Comparison of ENCODE assay signal across 12 cellular contexts in the genomic region with DNA sequence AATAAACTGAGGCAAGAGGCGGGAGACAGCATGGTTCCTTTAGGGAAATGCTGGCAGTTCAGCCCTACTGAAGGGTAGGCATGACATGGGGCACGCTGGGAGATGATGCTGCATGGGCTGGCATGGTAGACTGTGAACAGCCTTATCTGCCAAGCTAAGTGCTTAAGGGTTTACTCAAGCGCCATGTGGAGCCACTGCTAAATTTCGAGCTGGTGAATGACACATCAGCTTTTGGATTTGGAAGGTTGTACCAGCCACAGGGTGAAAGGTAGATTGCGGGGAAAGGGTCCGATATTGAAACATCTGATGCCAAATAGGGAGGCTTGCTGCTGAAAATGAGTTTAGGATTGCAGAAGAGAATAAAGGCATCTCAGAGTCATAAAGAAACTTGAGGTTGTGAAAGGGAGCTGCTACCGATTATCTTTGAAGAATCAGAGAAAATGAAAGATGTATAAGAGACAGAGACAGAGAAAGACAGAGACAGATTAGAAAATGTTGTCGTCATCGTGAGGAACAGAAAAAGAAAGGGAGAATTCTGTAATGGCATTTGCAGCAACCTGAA. TPM values are rescaled to one million over a fixed set of nuclear protein-coding genes. Genes with fewer than 3 reads are reported as not detected.
A peak's percentile ranks its signal among the peaks of the same experiment; 100 is the strongest.
DNase-seq lines count a peak whose midpoint lies in the region; ATAC-seq and TF ChIP-seq lines count a peak whose summit lies in the region.
"Had no signal": no experiment of that assay in that cellular context is flagged by ENCODE, and none has a peak within 500 bp of the region (broad histone marks: within the 10 kb centered on the region; RNA-seq: fewer than 3 reads in every experiment).

No MANE protein-coding gene starts in this region.

- no peak for TF ChIP-seq CTCF in GM13976 (IDR thresholded peaks at IDR 0.05; ENCODE audit: borderline replicate concordance, control extremely low read depth, extremely low read depth, insufficient read depth, missing control alignments)

- WGBS in right cardiac atrium, result 74% methylated on average over 9 of the region's 9 CpGs

- peaks cover 29% of the 10 kb centered on the region for H3K36me3 Mint-ChIP-seq in activated CD4-positive, alpha-beta memory T cell treated with anti-CD3 and anti-CD28 coated beads for 36 hours

- POLR2A ChIA-PET in activated CD4-positive, alpha-beta memory T cell treated with anti-CD3 and anti-CD28 coated beads for 36 hours (lab: Charles Lee), result interaction anchor here (0.7 to 1.7 kb wide), 9 partner anchors 9 to 340 kb away, joined by 3 to 9 read pairs (median 5); a partner anchor contains a TSS

- peaks cover 8% of the 10 kb centered on the region for H3K9me3 Mint-ChIP-seq in activated CD4-positive, alpha-beta memory T cell treated with anti-CD3 and anti-CD28 coated beads for 36 hours

- CTCF ChIA-PET in activated CD4-positive, alpha-beta memory T cell treated with anti-CD3 and anti-CD28 coated beads for 36 hours (lab: Charles Lee), result interaction anchor here (1.2 to 1.4 kb wide), 5 partner anchors 9 to 54 kb away, joined by 3 to 8 read pairs (median 4); no protein-coding TSS in a partner anchor

- H3K4me3 ChIP-seq in right cardiac atrium (ENCODE audit: low read length), result no peak overlapping the region

- intact Hi-C loops in activated CD4-positive, alpha-beta memory T cell treated with anti-CD3 and anti-CD28 coated beads for 36 hours (cut with micrococcal nuclease), result loop anchor here (1.0 to 2.0 kb wide), 4 partner anchors 8 to 50 kb away; no protein-coding TSS in a partner anchor
- intact Hi-C loops in right cardiac atrium (cut with DNase I), result no loop called here

- no peak overlapping the region for H3K27ac ChIP-seq in right cardiac atrium (ENCODE audit: low read length)

- no peaks in the 10 kb centered on the region for H3K27me3 Mint-ChIP-seq in activated CD4-positive, alpha-beta memory T cell treated with anti-CD3 and anti-CD28 coated beads for 36 hours

- no peaks in the 10 kb centered on the region for H3K9me3 ChIP-seq in right cardiac atrium (ENCODE audit: control insufficient read depth, low read length)

- peaks cover 89% of the 10 kb centered on the region for H3K4me1 Mint-ChIP-seq in activated CD4-positive, alpha-beta memory T cell treated with anti-CD3 and anti-CD28 coated beads for 36 hours (ENCODE audit: low read depth)

- peak; percentile 59 to 65 for ATAC-seq in right cardiac atrium
- no peak for ATAC-seq in HG02610 (IDR thresholded peaks at IDR 0.05; ENCODE audit: unreplicated experiment)
- no peak for ATAC-seq in GM18520 (IDR thresholded peaks at IDR 0.05; ENCODE audit: unreplicated experiment)
- ATAC-seq: HCT116 had no signal

- H3K27ac Mint-ChIP-seq in activated CD4-positive, alpha-beta memory T cell treated with anti-CD3 and anti-CD28 coated beads for 36 hours, result peak overlapping the region; percentile 81

- in situ Hi-C loops in GM13976 (cut with MboI; ENCODE audit: low sequenced_read_pairs, unreplicated experiment), result no loop called here

- peak; percentile 51 for DNase-seq in activated CD4-positive, alpha-beta T cell treated with anti-CD3 and anti-CD28 coated beads for 48 hours
- no peak for DNase-seq in activated CD4-positive, alpha-beta T cell treated with anti-CD3 and anti-CD28 coated beads for 4 hours
- DNase-seq in GM13976 (ENCODE audit: low spot score) (peak; percentile 54), right cardiac atrium (no peak), hippocampal formation (lab: John Stamatoyannopoulos, UW) (no peak)
- DNase-seq in activated CD4-positive, alpha-beta memory T cell treated with anti-CD3 and anti-CD28 coated beads for 36 hours, result peak; percentile 64
- DNase-seq: NCI-H1092 treated with DMSO at 0.1 percent for 48 hours; NCI-H446 treated with DMSO at 0.1 percent for 48 hours; stimulated activated CD8-positive, alpha-beta memory T cell treated with anti-CD3 and anti-CD28 coated beads, Interleukin-4, amount 100 ng/mL, for 48 hours had no signal

- peak overlapping the region; percentile 54 for H3K4me3 Mint-ChIP-seq in activated CD4-positive, alpha-beta memory T cell treated with anti-CD3 and anti-CD28 coated beads for 36 hours

- no peaks in the 10 kb centered on the region for H3K27me3 ChIP-seq in right cardiac atrium (ENCODE audit: control insufficient read depth, insufficient read depth)

- no peaks in the 10 kb centered on the region for H3K4me1 ChIP-seq in right cardiac atrium (ENCODE audit: control insufficient read depth, insufficient read depth, low read length)

RNA-seq across cellular contexts. Expression of a gene that starts 16.4 kb away (rescaled TPM):
- total RNA-seq in activated CD4-positive, alpha-beta memory T cell treated with anti-CD3 and anti-CD28 coated beads for 36 hours, result 10 to 100 TPM; 20.7 to 22.4 TPM
- 1 to 10 TPM; 2.7 to 5.2 (median 5.0) TPM for total RNA-seq in right cardiac atrium
- polyA plus RNA-seq in right cardiac atrium, result 2.0 TPM

Comparison
In these comparisons a context has a peak if more than half of its experiments do, and no peak if none do; other contexts are left out.
1. DNase-seq: peak in activated CD4-positive, alpha-beta T cell treated with anti-CD3 and anti-CD28 coated beads for 48 hours (single experiment), GM13976 (single experiment) and activated CD4-positive, alpha-beta memory T cell treated with anti-CD3 and anti-CD28 coated beads for 36 hours (single experiment); none in activated CD4-positive, alpha-beta T cell treated with anti-CD3 and anti-CD28 coated beads for 4 hours (0 of 2), right cardiac atrium (0 of 3) and hippocampal formation (0 of 2).
2. ATAC-seq: peak in right cardiac atrium (2 of 2); none in HG02610 (single experiment) and GM18520 (single experiment).